18 cellular contexts compared by ENCODE assay signal in the genomic region with DNA sequence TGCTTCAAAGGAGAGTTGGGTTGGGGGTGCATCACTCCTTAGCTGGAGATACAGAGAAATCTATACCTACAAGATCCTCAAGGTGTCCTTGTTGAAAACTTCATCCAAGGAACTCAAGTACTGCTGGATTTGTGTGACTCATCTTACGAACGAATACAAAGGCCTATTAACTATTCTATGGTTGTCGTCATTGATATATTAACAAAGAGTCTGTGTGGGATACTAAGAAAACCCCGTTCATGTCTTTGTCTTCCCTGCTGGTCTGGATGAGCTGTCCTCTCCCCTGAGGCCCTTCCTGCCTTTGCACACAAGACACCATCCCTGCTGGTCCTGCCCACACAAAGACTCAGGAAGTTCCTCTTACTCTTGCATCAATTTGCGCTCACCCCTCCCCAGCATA. TPM values are rescaled to one million over a fixed set of nuclear protein-coding genes. Genes with fewer than 3 reads are reported as not detected.
DNase-seq lines count a peak whose midpoint lies in the region; ATAC-seq, FAIRE-seq and TF ChIP-seq lines count a peak whose summit lies in the region.
"Had no signal": no experiment of that assay in that cellular context is flagged by ENCODE, and none has a peak within 500 bp of the region (broad histone marks: within the 10 kb centered on the region; RNA-seq: fewer than 3 reads in every experiment).

No MANE protein-coding gene starts in this region.

- DNase-seq in GM12891 (ENCODE audit: insufficient read length, low spot score) = no peak
- DNase-seq in RWPE2 (ENCODE audit: low spot score) = peak; percentile 66
- no peak for DNase-seq in dorsolateral prefrontal cortex
- peak; percentile 60 for DNase-seq in putamen (ENCODE audit: low spot score)
- DNase-seq in stimulated activated CD4-positive, alpha-beta T cell treated with anti-CD3 and anti-CD28 coated beads, Interleukin-1b, Interleukin-23, amount 100 ng/mL, for 48 hours = no peak
- no peak for DNase-seq in OCI-M2 (lab: John Stamatoyannopoulos, UW; ENCODE audit: unreplicated experiment)
- DNase-seq: activated CD4-positive, CD25-positive, alpha-beta regulatory T cell; activated gamma-delta T cell treated with Interleukin-2 at 50 U/mL for 16 hours; body of pancreas; DMS53; effector memory CD8-positive, alpha-beta T cell; naive thymus-derived CD4-positive, alpha-beta T cell; NCI-H2081; NCI-H526 treated with DMSO at 0.1 percent for 48 hours; stimulated activated CD4-positive, alpha-beta T cell treated with anti-CD3 and anti-CD28 coated beads, Interleukin-12 subunit alpha, Interleukin-12 subunit beta, amount 100 ng/mL, for 4 hours; stimulated activated naive CD8-positive, alpha-beta T cell treated with anti-CD3 and anti-CD28 coated beads, Interleukin-15, amount 100 ng/mL, for 72 hours had no signal

- H3K27me3 ChIP-seq in RWPE2 (ENCODE audit: insufficient read depth, poor library complexity, severe bottlenecking) = no peaks in the 10 kb centered on the region
- H3K27me3 ChIP-seq in dorsolateral prefrontal cortex = no peaks in the 10 kb centered on the region
- H3K27me3 ChIP-seq: body of pancreas had no signal

- peaks cover 3% of the 10 kb centered on the region for H3K9me3 ChIP-seq in RWPE2 (ENCODE audit: severe bottlenecking)

- intact Hi-C loops in dorsolateral prefrontal cortex (cut with DNase I) = no loop called here

- ATAC-seq in RWPE2 (ENCODE audit: low read depth) (peak; percentile 96), HG03159 (IDR thresholded peaks at IDR 0.05; ENCODE audit: unreplicated experiment) (no peak)
- ATAC-seq: body of pancreas; effector memory CD8-positive, alpha-beta T cell; naive thymus-derived CD4-positive, alpha-beta T cell; Panc1; stimulated activated naive CD8-positive, alpha-beta T cell treated with anti-CD3 and anti-CD28 coated beads, Interleukin-15, amount 100 ng/mL, for 72 hours had no signal

- peak overlapping the region; percentile 19 for H3K27ac ChIP-seq in RWPE2 (ENCODE audit: poor library complexity, severe bottlenecking)
- H3K27ac ChIP-seq in dorsolateral prefrontal cortex = peak overlapping the region in 42 of 59 donors; percentile 13 to 85 (median 64)
- H3K27ac ChIP-seq: body of pancreas had no signal

- peaks cover 10% of the 10 kb centered on the region for H3K4me1 ChIP-seq in RWPE2 (ENCODE audit: insufficient read depth, poor library complexity, severe bottlenecking)

- no peaks in the 10 kb centered on the region for H3K36me3 ChIP-seq in RWPE2 (ENCODE audit: low read depth)

- TF ChIP-seq POLR2A in GM12891 (IDR thresholded peaks at IDR 0.05; ENCODE audit: low read depth, low read length) = no peak

- FAIRE-seq in GM12891 (lab: Jason Lieb, UNC) = peak; percentile 26

- TF ChIP-seq CTCF in RWPE2 (IDR thresholded peaks at IDR 0.05; ENCODE audit: poor library complexity, severe bottlenecking) (no peak), dorsolateral prefrontal cortex (IDR thresholded peaks at IDR 0.05 in 54 of 56, conservative IDR thresholded peaks at IDR 0.05 in 2 of 56; ENCODE audit: low read depth in 1 of 56, partially characterized antibody in 56 of 56) (no peak)

- no peak overlapping the region for H3K4me3 ChIP-seq in RWPE2 (ENCODE audit: severe bottlenecking)
- no peak overlapping the region for H3K4me3 ChIP-seq in dorsolateral prefrontal cortex
- H3K4me3 ChIP-seq: body of pancreas had no signal

TF ChIP-seq in GM12891, 5 proteins besides CTCF, POLR2A, EP300 and RAD21:
- no peak for TF ChIP-seq TAF1 (IDR thresholded peaks at IDR 0.05; ENCODE audit: low read depth, low read length)
- no peak for TF ChIP-seq PAX5 (IDR thresholded peaks at IDR 0.05; ENCODE audit: insufficient read depth, low read length, severe bottlenecking)
- TF ChIP-seq POLR2AphosphoS5 (IDR thresholded peaks at IDR 0.05; ENCODE audit: low read depth, low read length) = no peak
- no peak for TF ChIP-seq POU2F2 (IDR thresholded peaks at IDR 0.05; ENCODE audit: low read depth, low read length)
- no peak for TF ChIP-seq SPI1 (IDR thresholded peaks at IDR 0.05; ENCODE audit: low read depth, low read length)

RNA-seq across cellular contexts. Expression of gene IRF2, which starts 54.9 kb away (rescaled TPM):
- 53.8 TPM for polyA plus RNA-seq in GM12891 (2012; ENCODE audit: low read depth, missing spikeins)
- total RNA-seq in dorsolateral prefrontal cortex = 10 to 100 TPM; 18.8 to 61.7 (median 33.1) TPM

Comparison
In these comparisons a context has a peak if more than half of its experiments do, and no peak if none do; other contexts are left out.
1. DNase-seq: peak in RWPE2 (single experiment) and putamen (single experiment); none in GM12891 (single experiment), dorsolateral prefrontal cortex (0 of 10), stimulated activated CD4-positive, alpha-beta T cell treated with anti-CD3 and anti-CD28 coated beads, Interleukin-1b, Interleukin-23, amount 100 ng/mL, for 48 hours (single experiment) and OCI-M2 (single experiment).